15 cellular contexts compared by ENCODE assay signal in the genomic region with DNA sequence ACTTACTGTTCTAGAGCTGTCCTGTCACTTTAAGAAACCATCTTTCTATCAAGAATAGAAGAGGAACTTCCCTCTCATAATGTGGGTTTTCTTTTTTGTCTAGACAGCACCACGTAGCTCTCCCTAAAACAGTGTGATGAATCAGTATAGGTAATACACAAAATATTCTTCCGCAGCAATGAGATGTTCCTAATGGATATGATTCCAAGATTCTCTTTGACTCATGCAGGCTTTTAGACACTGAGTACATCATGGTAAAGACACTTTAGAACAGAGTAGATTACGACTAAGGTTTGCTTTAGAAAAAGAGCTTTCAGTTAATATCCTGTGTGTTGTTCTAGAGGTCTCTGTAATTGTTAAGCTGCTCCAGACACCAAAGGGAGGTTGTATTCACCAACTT.
DNase-seq lines count a peak whose midpoint lies in the region; ATAC-seq and TF ChIP-seq lines count a peak whose summit lies in the region.
"Had no signal": no experiment of that assay in that cellular context is flagged by ENCODE, and none has a peak within 500 bp of the region (broad histone marks: within the 10 kb centered on the region; RNA-seq: fewer than 3 reads in every experiment).

No MANE protein-coding gene starts in this region.

- H3K27me3 ChIP-seq in GM23248 (replicated peaks; ENCODE audit: insufficient read depth) (no peaks in the 10 kb centered on the region), sigmoid colon (no peaks in the 10 kb centered on the region)
- no peaks in the 10 kb centered on the region for H3K27me3 ChIP-seq in CD4-positive, alpha-beta T cell (ENCODE audit: control insufficient read depth, insufficient read depth, low read length)

- no peak overlapping the region for H3K4me3 ChIP-seq in GM23248
- H3K4me3 ChIP-seq in fibroblast of mammary gland (ENCODE audit: control insufficient read depth, low read depth, low read length): no peak overlapping the region
- H3K4me3 ChIP-seq in sigmoid colon: no peak overlapping the region

- intact Hi-C loops in sigmoid colon (cut with DNase I): loop anchor here (5.0 to 10.0 kb wide), 2 partner anchors 203 to 345 kb away; a partner anchor contains a TSS
- intact Hi-C loops in CD4-positive, alpha-beta T cell (cut with DNase I, micrococcal nuclease): loop anchor here (5.0 to 10.0 kb wide), 2 partner anchors 575 to 578 kb away; a partner anchor contains a TSS

- no peaks in the 10 kb centered on the region for H3K27me3 Mint-ChIP-seq in CD4-positive, alpha-beta T cell
- H3K27me3 Mint-ChIP-seq: activated naive CD8-positive, alpha-beta T cell treated with anti-CD3 and anti-CD28 coated beads, Interleukin-2, amount 10 ng/mL, durations not matched to agents 7 days and 5 days; activated T-cell treated with anti-CD3 and anti-CD28 coated beads, Interleukin-2, amount 50 U/mL, for 24 hours had no signal

- POLR2A ChIA-PET in RWPE1 (lab: Yijun Ruan, JAX; ENCODE audit: low non-redundant PET): no interaction called here
- POLR2A ChIA-PET in CD4-positive, alpha-beta T cell (lab: Charles Lee): no interaction called here

- in situ Hi-C loops in GM23248 (cut with MboI): loop anchor here (10.0 kb wide), 2 partner anchors 225 to 425 kb away; no protein-coding TSS in a partner anchor

- no peak overlapping the region for H2AFZ ChIP-seq in GM23248

- TF ChIP-seq POLR2A in sigmoid colon (IDR thresholded peaks at IDR 0.05): no peak

- H3K4me2 ChIP-seq in GM23248 (ENCODE audit: unreplicated experiment): no peak overlapping the region

- no peak for TF ChIP-seq EP300 in sigmoid colon (IDR thresholded peaks at IDR 0.05)

- H3K4me1 ChIP-seq in GM23248 (ENCODE audit: insufficient read depth) (no peaks in the 10 kb centered on the region), sigmoid colon (peaks cover 0 to 60% (median 51%) of the 10 kb centered on the region in 4 donors)

- no peak overlapping the region for H3K4me3 Mint-ChIP-seq in CD4-positive, alpha-beta T cell
- H3K4me3 Mint-ChIP-seq: activated naive CD8-positive, alpha-beta T cell treated with anti-CD3 and anti-CD28 coated beads, Interleukin-2, amount 10 ng/mL, durations not matched to agents 7 days and 5 days; activated T-cell treated with anti-CD3 and anti-CD28 coated beads, Interleukin-2, amount 50 U/mL, for 24 hours had no signal

- H3F3A ChIP-seq in GM23248 (ENCODE audit: insufficient read depth): no peaks in the 10 kb centered on the region

- no peaks in the 10 kb centered on the region for H3K9me2 ChIP-seq in GM23248 (ENCODE audit: insufficient read depth)

- no peaks in the 10 kb centered on the region for H3K79me2 ChIP-seq in GM23248 (ENCODE audit: insufficient read depth)

- CTCF ChIA-PET in RWPE1 (lab: Yijun Ruan, JAX): no interaction called here
- CTCF ChIA-PET in CD4-positive, alpha-beta T cell (lab: Charles Lee): no interaction called here

- H3K27ac Mint-ChIP-seq in CD4-positive, alpha-beta T cell: no peak overlapping the region
- H3K27ac Mint-ChIP-seq: activated naive CD8-positive, alpha-beta T cell treated with anti-CD3 and anti-CD28 coated beads, Interleukin-2, amount 10 ng/mL, durations not matched to agents 7 days and 5 days; activated T-cell treated with anti-CD3 and anti-CD28 coated beads, Interleukin-2, amount 50 U/mL, for 24 hours had no signal

- peak; percentile 17 for DNase-seq in GM23248
- peak; percentile 24 for DNase-seq in RWPE1 (ENCODE audit: low spot score)
- DNase-seq in fibroblast of mammary gland (ENCODE audit: low read depth): peak; percentile 90
- no peak for DNase-seq in sigmoid colon
- no peak for DNase-seq in CD4-positive, alpha-beta T cell
- DNase-seq in SK-N-DZ (ENCODE audit: low spot score): no peak
- no peak for DNase-seq in NCI-H1105 (lab: John Stamatoyannopoulos, UW)
- DNase-seq: activated CD4-positive, alpha-beta T cell treated with anti-CD3 and anti-CD28 coated beads, Interleukin-2, amount 50 U/mL, for 4 hours; activated naive CD8-positive, alpha-beta T cell treated with anti-CD3 and anti-CD28 coated beads, Interleukin-2, amount 10 ng/mL, durations not matched to agents 7 days and 5 days; activated T-cell treated with anti-CD3 and anti-CD28 coated beads, Interleukin-2, amount 50 U/mL, for 24 hours; central memory CD4-positive, alpha-beta T cell; left cardiac atrium; NCI-H1092; NCI-H774; stimulated activated CD4-positive, alpha-beta T cell treated with anti-CD3 and anti-CD28 coated beads, Interleukin-2, amount 100 ng/mL, for 48 hours had no signal

- WGBS in GM23248 (ENCODE audit: low coverage in 1 of 2, low lambda C conversion rate in 2 of 2, missing lambda C conversion rate in 2 of 2), 2 experiments: 65 to 74% methylated on average over 3 of the region's 3 CpGs
- WGBS in sigmoid colon, 2 donors: 49 to 75% methylated on average over 3 of the region's 3 CpGs

- no peaks in the 10 kb centered on the region for H3K4me1 Mint-ChIP-seq in CD4-positive, alpha-beta T cell (ENCODE audit: low read depth)

- no peaks in the 10 kb centered on the region for H4K20me1 ChIP-seq in GM23248 (ENCODE audit: insufficient read depth)

- H3K9me3 ChIP-seq in GM23248 (ENCODE audit: low read depth) (no peaks in the 10 kb centered on the region), sigmoid colon (no peaks in the 10 kb centered on the region)
- H3K9me3 ChIP-seq in CD4-positive, alpha-beta T cell (ENCODE audit: control insufficient read depth, low read length): no peaks in the 10 kb centered on the region

- no peaks in the 10 kb centered on the region for H3K9me3 Mint-ChIP-seq in CD4-positive, alpha-beta T cell
- H3K9me3 Mint-ChIP-seq: activated naive CD8-positive, alpha-beta T cell treated with anti-CD3 and anti-CD28 coated beads, Interleukin-2, amount 10 ng/mL, durations not matched to agents 7 days and 5 days; activated T-cell treated with anti-CD3 and anti-CD28 coated beads, Interleukin-2, amount 50 U/mL, for 24 hours had no signal

- no peak for ATAC-seq in CD4-positive, alpha-beta T cell (ENCODE audit: poor library complexity)
- ATAC-seq: left cardiac atrium had no signal

- H3K36me3 ChIP-seq in GM23248 (ENCODE audit: low read depth): no peaks in the 10 kb centered on the region
- H3K36me3 ChIP-seq in sigmoid colon: peaks cover 0 to 60% (median 19%) of the 10 kb centered on the region in 4 donors

- no peak for TF ChIP-seq CTCF in RWPE1 (conservative IDR thresholded peaks at IDR 0.05; ENCODE audit: low read depth)
- TF ChIP-seq CTCF in fibroblast of mammary gland (conservative IDR thresholded peaks at IDR 0.05; ENCODE audit: control insufficient read depth, insufficient read depth, low read depth, low read length): no peak
- no peak for TF ChIP-seq CTCF in sigmoid colon (IDR thresholded peaks at IDR 0.05)
- no peak for TF ChIP-seq CTCF in CD4-positive, alpha-beta T cell (IDR thresholded peaks at IDR 0.05)

- peaks cover 62% of the 10 kb centered on the region for H3K36me3 Mint-ChIP-seq in CD4-positive, alpha-beta T cell (ENCODE audit: low read depth)

- H3K27ac ChIP-seq in GM23248: no peak overlapping the region
- H3K27ac ChIP-seq in RWPE1: no peak overlapping the region
- peak overlapping the region; percentile 29 to 83 (median 69) for H3K27ac ChIP-seq in sigmoid colon
- H3K27ac ChIP-seq in CD4-positive, alpha-beta T cell (ENCODE audit: low read depth, low read length): no peak overlapping the region

- H3K9ac ChIP-seq in GM23248: no peak overlapping the region

Comparison
In these comparisons a context has a peak if more than half of its experiments do, and no peak if none do; other contexts are left out.
1. DNase-seq: peak in GM23248 (single experiment), RWPE1 (single experiment) and fibroblast of mammary gland (single experiment); none in sigmoid colon (single experiment), CD4-positive, alpha-beta T cell (0 of 10), SK-N-DZ (single experiment) and NCI-H1105 (single experiment).
2. H3K27ac ChIP-seq: peak in sigmoid colon (4 of 4); none in GM23248 (single experiment), RWPE1 (single experiment) and CD4-positive, alpha-beta T cell (single experiment).